In genomic region chr11:96309001-96309642, GRCh38 we compare ENCODE assay signal across 12 cellular contexts. TPM values are rescaled to one million over a fixed set of nuclear protein-coding genes. Genes with fewer than 3 reads are reported as not detected.
DNase-seq lines count a peak whose midpoint lies in the region; ATAC-seq, FAIRE-seq and TF ChIP-seq lines count a peak whose summit lies in the region.
"Had no signal": no experiment of that assay in that cellular context is flagged by ENCODE, and none has a peak within 500 bp of the region (broad histone marks: within the 10 kb centered on the region; RNA-seq: fewer than 3 reads in every experiment).

No MANE protein-coding gene starts in this region.

- BruUV-seq in HepG2 (replicated peaks; lab: Mats Ljungman, UMichigan) = no TSS peak

- no peak overlapping the region for H3K4me2 ChIP-seq in HepG2 (ENCODE audit: low read depth, low read length)

- H3K4me1 ChIP-seq in HepG2 (ENCODE audit: insufficient read depth, low read length) (peaks cover 46% of the 10 kb centered on the region), right lobe of liver (peaks cover 0 to under 1% (median 0%) of the 10 kb centered on the region in 4 donors), adipocyte (ENCODE audit: control insufficient read depth, insufficient read depth, low read length) (peaks cover 80% of the 10 kb centered on the region), vagina (peaks cover 85% of the 10 kb centered on the region)

- TF ChIP-seq EP300 in HepG2 (IDR thresholded peaks at IDR 0.05; ENCODE audit: low read depth in 2 of 2, low read length in 2 of 2) = no peak
- TF ChIP-seq EP300 in HepG2 (CRISPR knock-in tag; IDR thresholded peaks at IDR 0.05; ENCODE audit: borderline replicate concordance) = no peak

- POLR2A ChIA-PET in HepG2 (lab: Yijun Ruan, JAX) = no interaction called here

- H3K9me3 ChIP-seq in HepG2 (ENCODE audit: low read length) (no peaks in the 10 kb centered on the region), right lobe of liver (no peaks in the 10 kb centered on the region), adipocyte (ENCODE audit: control insufficient read depth, low read length) (no peaks in the 10 kb centered on the region), vagina (no peaks in the 10 kb centered on the region)

- H3K79me2 ChIP-seq in HepG2 (ENCODE audit: insufficient read depth, low read length) = peaks cover 31% of the 10 kb centered on the region

- FAIRE-seq in HepG2 (lab: Jason Lieb, UNC) = no peak

- H3K27ac ChIP-seq in HepG2 (ENCODE audit: extremely low read length, insufficient read depth, low read length) = no peak overlapping the region
- H3K27ac ChIP-seq in right lobe of liver = no peak overlapping the region
- peak overlapping the region; percentile 32 for H3K27ac ChIP-seq in vagina

- H3K9ac ChIP-seq in HepG2 (ENCODE audit: insufficient read depth, low read depth, low read length) = no peak overlapping the region
- H3K9ac ChIP-seq in adipocyte (ENCODE audit: low read length) = peak overlapping the region; percentile 78

- TF ChIP-seq CTCF in HepG2 (CRISPR knock-in tag; IDR thresholded peaks at IDR 0.05) (no peak), right lobe of liver (IDR thresholded peaks at IDR 0.05) (no peak), kidney epithelial cell (IDR thresholded peaks at IDR 0.05; ENCODE audit: insufficient read depth, low read length, poor library complexity, severe bottlenecking) (no peak), vagina (IDR thresholded peaks at IDR 0.05) (no peak), GM20000 (IDR thresholded peaks at IDR 0.05; ENCODE audit: extremely low read depth, missing control alignments) (no peak)

- intact Hi-C loops in HepG2 (cut with micrococcal nuclease; ENCODE audit: unreplicated experiment) (no loop called here), right lobe of liver (cut with DNase I) (no loop called here), vagina (cut with DNase I) (no loop called here)

- no peak overlapping the region for H2AFZ ChIP-seq in HepG2 (ENCODE audit: low read length)

- no peak overlapping the region for H3K4me3 ChIP-seq in HepG2 (replicated peaks in 1 of 3; ENCODE audit: insufficient read depth in 1 of 3, low read depth in 2 of 3, low read length in 3 of 3)
- no peak overlapping the region for H3K4me3 ChIP-seq in right lobe of liver
- no peak overlapping the region for H3K4me3 ChIP-seq in adipocyte (ENCODE audit: low read length)
- H3K4me3 ChIP-seq in kidney epithelial cell (ENCODE audit: low read depth, low read length) = no peak overlapping the region
- H3K4me3 ChIP-seq in vagina = no peak overlapping the region

- in situ Hi-C loops in HepG2 (cut with HindIII; ENCODE audit: extremely low pct_ligation_motif_present, low pct_unique_long_range_greater_than_20kb) = no loop called here

- ATAC-seq in HepG2 (no peak), right lobe of liver (no peak), HG03159 (IDR thresholded peaks at IDR 0.05; ENCODE audit: unreplicated experiment) (no peak)

- CTCF ChIA-PET in HepG2 (lab: Yijun Ruan, JAX; ENCODE audit: low intra/inter-chr PET ratio, low total read pairs) = no interaction called here

- TF ChIP-seq POLR2A in HepG2 (IDR thresholded peaks at IDR 0.05; ENCODE audit: insufficient read depth in 1 of 2, low read depth in 2 of 2, low read length in 2 of 2) (no peak), right lobe of liver (IDR thresholded peaks at IDR 0.05) (no peak), vagina (IDR thresholded peaks at IDR 0.05) (no peak)

- H3K27me3 ChIP-seq in HepG2 (ENCODE audit: control insufficient read depth in 1 of 2, insufficient read depth in 2 of 2, low read length in 2 of 2) (no peaks in the 10 kb centered on the region), right lobe of liver (no peaks in the 10 kb centered on the region), adipocyte (replicated peaks; ENCODE audit: control insufficient read depth, insufficient read depth, low read length) (no peaks in the 10 kb centered on the region), kidney epithelial cell (ENCODE audit: control insufficient read depth, insufficient read depth, low read length) (no peaks in the 10 kb centered on the region), vagina (no peaks in the 10 kb centered on the region)

- no peak for DNase-seq in HepG2 (ENCODE audit: low spot score)
- no peak for DNase-seq in right lobe of liver
- DNase-seq in adipocyte (ENCODE audit: low read depth) = peak; percentile 42
- DNase-seq in kidney epithelial cell (ENCODE audit: low read depth) = peak; percentile 43
- DNase-seq in vagina (ENCODE audit: extremely low spot score in 2 of 2) = no peak
- DNase-seq in GM20000 (ENCODE audit: low spot score) = no peak
- no peak for DNase-seq in GM19240 (ENCODE audit: insufficient read length, low spot score)
- DNase-seq: activated CD8-positive, alpha-beta memory T cell treated with anti-CD3 and anti-CD28 coated beads, Interleukin-2, amount 50 U/mL, for 48 hours; central memory CD4-positive, alpha-beta T cell; NCI-H526; stimulated activated CD4-positive, alpha-beta T cell treated with anti-CD3 and anti-CD28 coated beads, Interleukin-12 subunit alpha, Interleukin-12 subunit beta, amount 100 ng/mL, for 4 hours had no signal

- H3K36me3 ChIP-seq in HepG2 (replicated peaks in 1 of 2; ENCODE audit: control insufficient read depth in 1 of 2, insufficient read depth in 2 of 2, low read length in 2 of 2) (peaks cover 1 to 8% of the 10 kb centered on the region in 2 experiments; a peak in 2 of 5 replicates), right lobe of liver (no peaks in the 10 kb centered on the region), adipocyte (ENCODE audit: control insufficient read depth, insufficient read depth, low read length, severe bottlenecking) (no peaks in the 10 kb centered on the region), kidney epithelial cell (ENCODE audit: control insufficient read depth, insufficient read depth, low read length) (no peaks in the 10 kb centered on the region), vagina (no peaks in the 10 kb centered on the region)

- peaks cover 10% of the 10 kb centered on the region for H4K20me1 ChIP-seq in HepG2 (ENCODE audit: insufficient read depth, low read length)

- 95% methylated on average over 2 of the region's 2 CpGs for WGBS in HepG2 (ENCODE audit: low lambda C conversion rate)
- WGBS in right lobe of liver (ENCODE audit: insufficient coverage, low coverage, low lambda C conversion rate, missing lambda C conversion rate) = 55% methylated on average over 2 of the region's 2 CpGs

- no peak for TF ChIP-seq RAD21 in HepG2 (CRISPR knock-in tag; IDR thresholded peaks at IDR 0.05)

TF ChIP-seq in HepG2, 621 proteins besides CTCF, POLR2A, EP300 and RAD21 (continues in another document):
- TF ChIP-seq PHF20 (CRISPR knock-in tag; IDR thresholded peaks at IDR 0.05) = no peak
- no peak for TF ChIP-seq ZNF280B (CRISPR knock-in tag; IDR thresholded peaks at IDR 0.05; ENCODE audit: borderline replicate concordance)
- no peak for TF ChIP-seq ARID3A (IDR thresholded peaks at IDR 0.05; ENCODE audit: low read depth, low read length)

RNA-seq across cellular contexts. Expression of gene MAML2, which starts 33.9 kb away (rescaled TPM):
- total RNA-seq in HepG2 (2016; rRNA removed; fragmentation: Illumina TruSeq; extraction: Trizol) (2.3 and 2.9 TPM in 2 replicates), right lobe of liver (1 to 10 TPM in 5 of 6 experiments, under 1 TPM in 1; 0.92 to 2.3 (median 1.9) TPM), kidney epithelial cell (12.3 and 16.2 TPM in 2 replicates), vagina (36.3 TPM)
- total RNA-seq in HepG2 (2016; cell fraction: cytosol; rRNA removed; fragmentation: Illumina TruSeq; extraction: Trizol; ENCODE audit: low read depth) = 1.6 and 1.8 TPM in 2 replicates
- 2.0 and 2.5 TPM in 2 replicates for total RNA-seq in HepG2 (2016; cell fraction: insoluble cytoplasmic fraction; rRNA removed; fragmentation: Illumina TruSeq; extraction: Trizol)
- 1.9 and 2.0 TPM in 2 replicates for total RNA-seq in HepG2 (2016; cell fraction: membrane; rRNA removed; fragmentation: Illumina TruSeq; extraction: Trizol)
- total RNA-seq in HepG2 (2016; cell fraction: nucleus; rRNA removed; fragmentation: Illumina TruSeq; extraction: Trizol) = 5.7 and 6.2 TPM in 2 replicates
- 22.2 and 25.9 TPM in 2 replicates for polyA plus RNA-seq in HepG2 (2011; rRNA removed)
- polyA plus RNA-seq in HepG2 (2011; cell fraction: cytosol; rRNA removed) = 21.7 and 21.8 TPM in 2 replicates
- 16.4 and 23.7 TPM in 2 replicates for polyA plus RNA-seq in HepG2 (2011; cell fraction: nucleus; rRNA removed)
- polyA plus RNA-seq in HepG2 (2012) = 9.1 and 11.7 TPM in 2 replicates
- 0.03 and 0.08 TPM in 2 replicates for polyA plus RNA-seq in HepG2 (2016; cell fraction: cytosol; fragmentation: Illumina TruSeq; extraction: Trizol; ENCODE audit: low read depth)
- polyA plus RNA-seq in HepG2 (2016; cell fraction: insoluble cytoplasmic fraction; fragmentation: Illumina TruSeq; extraction: Trizol; ENCODE audit: low read depth) = 3.0 and 3.2 TPM in 2 replicates
- polyA plus RNA-seq in HepG2 (2016; cell fraction: membrane; fragmentation: Illumina TruSeq; extraction: Trizol; ENCODE audit: low read depth) = 0.23 TPM in 2 replicates
- polyA plus RNA-seq in HepG2 (2016; cell fraction: nucleus; fragmentation: Illumina TruSeq; extraction: Trizol; ENCODE audit: insufficient read depth, low read depth) = 2.7 and 3.2 TPM in 2 replicates
- polyA minus RNA-seq in HepG2 (2011; rRNA and poly(A)+ RNA removed; ENCODE audit: low replicate concordance) = 2.5 and 40.0 TPM in 2 replicates
- polyA minus RNA-seq in HepG2 (2011; cell fraction: cytosol; rRNA and poly(A)+ RNA removed) = 21.3 and 22.0 TPM in 2 replicates
- 70.5 and 75.7 TPM in 2 replicates for polyA minus RNA-seq in HepG2 (2011; cell fraction: nucleus; rRNA and poly(A)+ RNA removed)

Comparison
In these comparisons a context has a peak if more than half of its experiments do, and no peak if none do; other contexts are left out.
1. DNase-seq: peak in adipocyte (single experiment) and kidney epithelial cell (single experiment); none in HepG2 (single experiment), right lobe of liver (0 of 3), vagina (0 of 2), GM20000 (single experiment) and GM19240 (single experiment).